In genomic region chr1:150363426-150364230, GRCh38 we compare ENCODE assay signal across 8 cellular contexts. TPM values are rescaled to one million over a fixed set of nuclear protein-coding genes. Genes with fewer than 3 reads are reported as not detected.
DNase-seq lines count a peak whose midpoint lies in the region; ATAC-seq, FAIRE-seq and TF ChIP-seq lines count a peak whose summit lies in the region.

RPRD2 (plus strand) TSS chr1:150364147; CDS start chr1:150364715, 568 bp downstream.

- peak within 1 kb of the TSS; percentile 84 for H3K9ac ChIP-seq in rectal smooth muscle tissue (ENCODE audit: low read length)

- ATAC-seq in HG02981 (IDR thresholded peaks at IDR 0.05; ENCODE audit: unreplicated experiment) (peak; percentile 81), aorta (ENCODE audit: low FRiP score) (peak; percentile 99)

- H3K36me3 ChIP-seq in rectal smooth muscle tissue (ENCODE audit: control insufficient read depth, insufficient read depth, low read length) (no peaks in the 10 kb centered on the region), aorta (ENCODE audit: control insufficient read depth in 1 of 2, insufficient read depth in 2 of 2, low read length in 1 of 2) (no peaks in the 10 kb centered on the region)

- peak within 1 kb of the TSS; percentile 58 for H3K4me3 ChIP-seq in astrocyte of the cerebellum (ENCODE audit: low read depth, low read length)
- H3K4me3 ChIP-seq in rectal smooth muscle tissue (ENCODE audit: low read length): peak within 1 kb of the TSS; percentile 88
- peak within 1 kb of the TSS; percentile 99 to 100 for H3K4me3 ChIP-seq in aorta (ENCODE audit: low read length in 2 of 2)

- H3K27ac ChIP-seq in rectal smooth muscle tissue (ENCODE audit: low read depth, low read length) (peak within 1 kb of the TSS; percentile 99), aorta (ENCODE audit: low read depth in 1 of 2, low read length in 2 of 2) (peak within 1 kb of the TSS; percentile 43 to 81)

- in situ Hi-C loops in astrocyte of the cerebellum (cut with HindIII; ENCODE audit: low sequenced_read_pairs): no loop called here

- 0 to 1% methylated on average over 36 of the region's 36 CpGs for WGBS in aorta, 2 donors

- H3K9me3 ChIP-seq in aorta (ENCODE audit: control insufficient read depth, low read length): no peaks in the 10 kb centered on the region

- DNase-seq in GM18507 (ENCODE audit: extremely low spot score, insufficient read length, low read depth) (peak; percentile 92), NCI-H2029 treated with DMSO at 0.1 percent for 48 hours (lab: John Stamatoyannopoulos, UW) (peak; percentile 96), T-helper 9 cell (peak; percentile 95), astrocyte of the cerebellum (ENCODE audit: low read depth) (peak; percentile 99), hepatic stellate cell (ENCODE audit: low spot score) (peak; percentile 99), aorta (peak; percentile 99 to 100)

- no peak for TF ChIP-seq CTCF in astrocyte of the cerebellum (IDR thresholded peaks at IDR 0.05; ENCODE audit: low read depth, low read length, missing control alignments)

- intact Hi-C loops in aorta (cut with DNase I): loop anchor here in 1 of 2 donors (5.0 kb wide), 1 partner anchor 169 kb away; no protein-coding TSS in a partner anchor

- H3K4me1 ChIP-seq in rectal smooth muscle tissue (ENCODE audit: control insufficient read depth, insufficient read depth, low read length) (peaks cover 6% of the 10 kb centered on the region), aorta (ENCODE audit: control insufficient read depth in 1 of 2, insufficient read depth in 2 of 2, low read length in 2 of 2) (no peaks in the 10 kb centered on the region)

- H3K27me3 ChIP-seq in rectal smooth muscle tissue (ENCODE audit: control insufficient read depth, insufficient read depth, low read length): no peaks in the 10 kb centered on the region
- no peaks in the 10 kb centered on the region for H3K27me3 ChIP-seq in aorta (ENCODE audit: control insufficient read depth in 1 of 2, insufficient read depth in 2 of 2, low read length in 1 of 2)

- FAIRE-seq in GM18507 (lab: Jason Lieb, UNC): peak; percentile 88

RNA-seq across cellular contexts. Expression of gene RPRD2, which starts in this region (rescaled TPM):
- 10 to 100 TPM; 27.2 to 30.9 TPM for total RNA-seq in aorta
- polyA plus RNA-seq in aorta: 10 to 100 TPM in 1 of 2 donors, 1 to 10 TPM in 1; 4.5 to 11.0 TPM

Comparison
In these comparisons a context has a peak if more than half of its experiments do, and no peak if none do; other contexts are left out.
1. Peak in every context shown above with its lines: DNase-seq, ATAC-seq, H3K4me3 ChIP-seq and H3K27ac ChIP-seq.